9 cellular contexts compared by ENCODE assay signal in genomic region chr5:142215915-142216681, GRCh38.
DNase-seq lines count a peak whose midpoint lies in the region; ATAC-seq and TF ChIP-seq lines count a peak whose summit lies in the region.
"Had no signal": no experiment of that assay in that cellular context is flagged by ENCODE, and none has a peak within 500 bp of the region (broad histone marks: within the 10 kb centered on the region; RNA-seq: fewer than 3 reads in every experiment).

No MANE protein-coding gene starts in this region.

- no peak overlapping the region for H3K27ac Mint-ChIP-seq in activated T-helper 1 cell treated with anti-CD3 and anti-CD28 coated beads, Interleukin-12 subunit alpha, Interleukin-12 subunit beta, Interleukin-2, Interleukin-4 antibody, amounts not matched to agents 30 ng/mL and 10 ng/mL and 1 ng/mL, durations not matched to agents 14 hours and 24 hours and 36 hours

- peak overlapping the region; percentile 80 for H2BK120ac ChIP-seq in trophoblast cell (ENCODE audit: insufficient read depth, low read length, poor library complexity)

- H3K23ac ChIP-seq in trophoblast cell (ENCODE audit: low read length) = no peak overlapping the region

- H3K14ac ChIP-seq in trophoblast cell (ENCODE audit: low read length) = peak overlapping the region; percentile 53

- H3K4me1 Mint-ChIP-seq in activated T-helper 1 cell treated with anti-CD3 and anti-CD28 coated beads, Interleukin-12 subunit alpha, Interleukin-12 subunit beta, Interleukin-2, Interleukin-4 antibody, amounts not matched to agents 30 ng/mL and 10 ng/mL and 1 ng/mL, durations not matched to agents 14 hours and 24 hours and 36 hours (ENCODE audit: low read depth) = peaks cover 6% of the 10 kb centered on the region

- H3K79me1 ChIP-seq in trophoblast cell (ENCODE audit: low read length) = peaks cover 24% of the 10 kb centered on the region

- intact Hi-C loops in activated T-helper 1 cell treated with anti-CD3 and anti-CD28 coated beads, Interleukin-12 subunit alpha, Interleukin-12 subunit beta, Interleukin-2, Interleukin-4 antibody, amounts not matched to agents 30 ng/mL and 10 ng/mL and 1 ng/mL, durations not matched to agents 14 hours and 24 hours and 36 hours (cut with micrococcal nuclease) = no loop called here

- DNase-seq in Caki2 (ENCODE audit: low read depth) (peak; percentile 96), RPMI7951 (ENCODE audit: low read depth) (peak; percentile 98), fibroblast of pulmonary artery (ENCODE audit: low read depth) (peak; percentile 97), trophoblast cell (no peak), NCI-H82 (lab: John Stamatoyannopoulos, UW) (no peak)
- no peak for DNase-seq in activated T-cell treated with anti-CD3 and anti-CD28 coated beads, Interleukin-2, amount 50 U/mL, for 1 hour
- no peak for DNase-seq in activated T-helper 1 cell treated with anti-CD3 and anti-CD28 coated beads, Interleukin-12 subunit alpha, Interleukin-12 subunit beta, Interleukin-2, Interleukin-4 antibody, amounts not matched to agents 30 ng/mL and 10 ng/mL and 1 ng/mL, durations not matched to agents 14 hours and 24 hours and 36 hours (ENCODE audit: low spot score)
- DNase-seq: NCI-H1105 had no signal

- peak overlapping the region; percentile 39 for H3K4me3 ChIP-seq in fibroblast of pulmonary artery (replicated peaks; ENCODE audit: low read depth, low read length)
- H3K4me3 ChIP-seq in trophoblast cell (ENCODE audit: low read depth, low read length) = no peak overlapping the region

- peak overlapping the region; percentile 83 for H2BK5ac ChIP-seq in trophoblast cell (ENCODE audit: low read depth, low read length, poor library complexity)

- H3K4me3 Mint-ChIP-seq in activated T-helper 1 cell treated with anti-CD3 and anti-CD28 coated beads, Interleukin-12 subunit alpha, Interleukin-12 subunit beta, Interleukin-2, Interleukin-4 antibody, amounts not matched to agents 30 ng/mL and 10 ng/mL and 1 ng/mL, durations not matched to agents 14 hours and 24 hours and 36 hours = no peak overlapping the region

- TF ChIP-seq CTCF in fibroblast of pulmonary artery (IDR thresholded peaks at IDR 0.05; ENCODE audit: low read length, missing control alignments) = no peak

- H2AFZ ChIP-seq in trophoblast cell (ENCODE audit: insufficient read depth, low read length, poor library complexity) = no peak overlapping the region

- peaks cover 6% of the 10 kb centered on the region for H3K27me3 Mint-ChIP-seq in activated T-helper 1 cell treated with anti-CD3 and anti-CD28 coated beads, Interleukin-12 subunit alpha, Interleukin-12 subunit beta, Interleukin-2, Interleukin-4 antibody, amounts not matched to agents 30 ng/mL and 10 ng/mL and 1 ng/mL, durations not matched to agents 14 hours and 24 hours and 36 hours (ENCODE audit: insufficient read depth)

- ATAC-seq in HG03457 (IDR thresholded peaks at IDR 0.05; ENCODE audit: unreplicated experiment) = no peak

- in situ Hi-C loops in Caki2 (cut with HindIII; ENCODE audit: low pct_unique_long_range_greater_than_20kb, low sequenced_read_pairs) = no loop called here

- no peak overlapping the region for H4K12ac ChIP-seq in trophoblast cell (ENCODE audit: low read depth, low read length)

- H3K36me3 ChIP-seq in trophoblast cell (ENCODE audit: control insufficient read depth in 1 of 2, insufficient read depth in 2 of 2, low read length in 2 of 2) = no peaks in the 10 kb centered on the region

- H2BK12ac ChIP-seq in trophoblast cell (ENCODE audit: low read length) = peak overlapping the region; percentile 87

- peak overlapping the region; percentile 62 for H4K91ac ChIP-seq in trophoblast cell (ENCODE audit: low read depth, low read length)

- no peaks in the 10 kb centered on the region for H3K9me3 Mint-ChIP-seq in activated T-helper 1 cell treated with anti-CD3 and anti-CD28 coated beads, Interleukin-12 subunit alpha, Interleukin-12 subunit beta, Interleukin-2, Interleukin-4 antibody, amounts not matched to agents 30 ng/mL and 10 ng/mL and 1 ng/mL, durations not matched to agents 14 hours and 24 hours and 36 hours

- H4K8ac ChIP-seq in trophoblast cell (ENCODE audit: low read depth, low read length) = peak overlapping the region; percentile 30

- no peak overlapping the region for H3K9ac ChIP-seq in trophoblast cell (ENCODE audit: low read length)

- peak overlapping the region; percentile 78 for H3K27ac ChIP-seq in trophoblast cell (ENCODE audit: low read depth, low read length)

- H3K9me3 ChIP-seq in trophoblast cell (ENCODE audit: insufficient read depth, low read depth, low read length) = no peaks in the 10 kb centered on the region

- WGBS in trophoblast cell (ENCODE audit: extremely low coverage, insufficient coverage, insufficient read length) = no CpG with 5 or more reads among the region's 14 CpGs

- peaks cover 2% of the 10 kb centered on the region for H3K79me2 ChIP-seq in trophoblast cell (ENCODE audit: control insufficient read depth, insufficient read depth, low read length, poor library complexity)

- H3K18ac ChIP-seq in trophoblast cell (ENCODE audit: low read length) = peak overlapping the region; percentile 62

- no peaks in the 10 kb centered on the region for H3K36me3 Mint-ChIP-seq in activated T-helper 1 cell treated with anti-CD3 and anti-CD28 coated beads, Interleukin-12 subunit alpha, Interleukin-12 subunit beta, Interleukin-2, Interleukin-4 antibody, amounts not matched to agents 30 ng/mL and 10 ng/mL and 1 ng/mL, durations not matched to agents 14 hours and 24 hours and 36 hours (ENCODE audit: low read depth)

- no peaks in the 10 kb centered on the region for H3K27me3 ChIP-seq in trophoblast cell (ENCODE audit: insufficient read depth, low read length)

- H3K4me2 ChIP-seq in trophoblast cell (ENCODE audit: low read length) = peak overlapping the region; percentile 15

- H3K4me1 ChIP-seq in trophoblast cell (ENCODE audit: control insufficient read depth in 1 of 2, insufficient read depth in 2 of 2, low read length in 2 of 2) = peaks cover 25 to 26% of the 10 kb centered on the region in 2 experiments

- H2AK5ac ChIP-seq in trophoblast cell (ENCODE audit: low read length) = peak overlapping the region; percentile 18

- H3K4ac ChIP-seq in trophoblast cell (ENCODE audit: low read depth, low read length) = no peak overlapping the region

Comparison
In these comparisons a context has a peak if more than half of its experiments do, and no peak if none do; other contexts are left out.
1. DNase-seq: peak in Caki2 (single experiment), RPMI7951 (single experiment) and fibroblast of pulmonary artery (single experiment); none in trophoblast cell (0 of 2), activated T-cell treated with anti-CD3 and anti-CD28 coated beads, Interleukin-2, amount 50 U/mL, for 1 hour (single experiment), NCI-H82 (single experiment) and activated T-helper 1 cell treated with anti-CD3 and anti-CD28 coated beads, Interleukin-12 subunit alpha, Interleukin-12 subunit beta, Interleukin-2, Interleukin-4 antibody, amounts not matched to agents 30 ng/mL and 10 ng/mL and 1 ng/mL, durations not matched to agents 14 hours and 24 hours and 36 hours (single experiment).